Comparison of ENCODE assay signal across 1 cellular context in genomic region chrX:103585421-103586313, GRCh38.
TF ChIP-seq lines count a peak whose summit lies in the region.

Gene TCEAL4, plus strand, starts transcription at chrX:103585515. Its CDS starts 1,161 bp downstream, at chrX:103586676.

TF ChIP-seq in HEK293, 187 proteins besides CTCF, POLR2A, EP300 and RAD21 (continued from another document):
- no peak for TF ChIP-seq ZNF639 (tag by site-specific recombination; IDR thresholded peaks at IDR 0.05)
- no peak for TF ChIP-seq BCL11B (tag by site-specific recombination; IDR thresholded peaks at IDR 0.05; ENCODE audit: low read depth)
- no peak for TF ChIP-seq ZNF837 (tag by site-specific recombination; IDR thresholded peaks at IDR 0.05)
- TF ChIP-seq ZNF792 (tag by site-specific recombination; IDR thresholded peaks at IDR 0.05) = no peak
- TF ChIP-seq GLIS2 (tag by site-specific recombination; IDR thresholded peaks at IDR 0.05) = peak; percentile 59
- TF ChIP-seq ZXDB (tag by site-specific recombination; IDR thresholded peaks at IDR 0.05) = peak; percentile 50
- TF ChIP-seq ZBTB44 (tag by site-specific recombination; IDR thresholded peaks at IDR 0.05) = no peak
- TF ChIP-seq ZBTB20 (tag by site-specific recombination; IDR thresholded peaks at IDR 0.05) = peak; percentile 49; the same call in 1 of the 2 replicates
- TF ChIP-seq ZNF335 (tag by site-specific recombination; conservative IDR thresholded peaks at IDR 0.05) = peak; percentile 83
- TF ChIP-seq ZNF24 (tag by site-specific recombination; IDR thresholded peaks at IDR 0.05) = no peak
- no peak for TF ChIP-seq ZNF521 (tag by site-specific recombination; IDR thresholded peaks at IDR 0.05)
- no peak for TF ChIP-seq ZNF645 (tag by site-specific recombination; IDR thresholded peaks at IDR 0.05)
- no peak for TF ChIP-seq ZNF677 (tag by site-specific recombination; IDR thresholded peaks at IDR 0.05)
- no peak for TF ChIP-seq ZNF350 (tag by site-specific recombination; IDR thresholded peaks at IDR 0.05)
- no peak for TF ChIP-seq ZNF366 (tag by site-specific recombination; conservative IDR thresholded peaks at IDR 0.05)
- no peak for TF ChIP-seq SCRT2 (tag by site-specific recombination; IDR thresholded peaks at IDR 0.05)
- TF ChIP-seq ZNF266 (tag by site-specific recombination; IDR thresholded peaks at IDR 0.05; ENCODE audit: low read depth) = no peak
- no peak for TF ChIP-seq ZBTB1 (tag by site-specific recombination; IDR thresholded peaks at IDR 0.05)
- no peak for TF ChIP-seq ZNF292 (tag by site-specific recombination; IDR thresholded peaks at IDR 0.05; ENCODE audit: borderline replicate concordance, low read depth)
- TF ChIP-seq ZNF658 (tag by site-specific recombination; IDR thresholded peaks at IDR 0.05) = no peak
- TF ChIP-seq YY2 (tag by site-specific recombination; IDR thresholded peaks at IDR 0.05) = no peak
- no peak for TF ChIP-seq HOXD13 (CRISPR knock-in tag; IDR thresholded peaks at IDR 0.05; ENCODE audit: borderline replicate concordance)
- TF ChIP-seq ZNF248 (tag by site-specific recombination; IDR thresholded peaks at IDR 0.05) = no peak
- no peak for TF ChIP-seq KLF1 (tag by site-specific recombination; IDR thresholded peaks at IDR 0.05)
- no peak for TF ChIP-seq GLI4 (tag by site-specific recombination; IDR thresholded peaks at IDR 0.05)
- TF ChIP-seq ZNF777 (tag by site-specific recombination; IDR thresholded peaks at IDR 0.05; ENCODE audit: borderline replicate concordance) = no peak
- no peak for TF ChIP-seq TSHZ1 (tag by site-specific recombination; IDR thresholded peaks at IDR 0.05; ENCODE audit: borderline replicate concordance)
- TF ChIP-seq ZNF398 (tag by site-specific recombination; IDR thresholded peaks at IDR 0.05) = no peak
- no peak for TF ChIP-seq ZNF423 (tag by site-specific recombination; IDR thresholded peaks at IDR 0.05)
- no peak for TF ChIP-seq ZNF394 (tag by site-specific recombination; IDR thresholded peaks at IDR 0.05; ENCODE audit: borderline replicate concordance)
- no peak for TF ChIP-seq AEBP2 (tag by site-specific recombination; IDR thresholded peaks at IDR 0.05; ENCODE audit: borderline replicate concordance)
- no peak for TF ChIP-seq REPIN1 (tag by site-specific recombination; IDR thresholded peaks at IDR 0.05; ENCODE audit: low read depth)
- TF ChIP-seq ZNF2 (tag by site-specific recombination; IDR thresholded peaks at IDR 0.05) = no peak
- no peak for TF ChIP-seq KLF10 (tag by site-specific recombination; IDR thresholded peaks at IDR 0.05)
- TF ChIP-seq MEIS1 (CRISPR knock-in tag; IDR thresholded peaks at IDR 0.05; ENCODE audit: borderline replicate concordance) = no peak
- no peak for TF ChIP-seq ZBTB8A (tag by site-specific recombination; IDR thresholded peaks at IDR 0.05)
- TF ChIP-seq ZNF169 (tag by site-specific recombination; IDR thresholded peaks at IDR 0.05) = no peak
